8 cellular contexts compared by ENCODE assay signal in genomic region chr3:39108309-39108708, GRCh38. TPM values are rescaled to one million over a fixed set of nuclear protein-coding genes. Genes with fewer than 3 reads are reported as not detected.
DNase-seq lines count a peak whose midpoint lies in the region; ATAC-seq and TF ChIP-seq lines count a peak whose summit lies in the region.

No MANE protein-coding gene starts in this region.

- no peaks in the 10 kb centered on the region for H3K27me3 ChIP-seq in ACC112 (ENCODE audit: insufficient read depth, low read length)

- ATAC-seq in GM18867 (IDR thresholded peaks at IDR 0.05; ENCODE audit: unreplicated experiment), result peak; percentile 82
- ATAC-seq in HG03045 (IDR thresholded peaks at IDR 0.05; ENCODE audit: unreplicated experiment), result peak; percentile 74
- no peak for ATAC-seq in left colon

- no peak for DNase-seq in SK-N-MC (ENCODE audit: low read depth, low spot score)
- DNase-seq in fibroblast of villous mesenchyme (ENCODE audit: low read depth), result no peak
- DNase-seq in stimulated activated CD8-positive, alpha-beta memory T cell treated with anti-CD3 and anti-CD28 coated beads, Interleukin-4, amount 100 ng/mL, for 48 hours, result peak; percentile 32
- no peak for DNase-seq in left colon
- no peak for DNase-seq in HuH-7.5 (ENCODE audit: low spot score)

- no peaks in the 10 kb centered on the region for H3K36me3 ChIP-seq in ACC112 (ENCODE audit: insufficient read depth, low read length)
- H3K36me3 ChIP-seq in SK-N-MC (ENCODE audit: insufficient read depth, low read length), result no peaks in the 10 kb centered on the region

- no peak for TF ChIP-seq CTCF in fibroblast of villous mesenchyme (IDR thresholded peaks at IDR 0.05; ENCODE audit: insufficient read depth, low read depth, low read length)

- H3K27ac ChIP-seq in ACC112 (ENCODE audit: low read depth, low read length) (peak overlapping the region; percentile 61; the same call in 1 of the 2 replicates), SK-N-MC (no peak overlapping the region)

- H3K9ac ChIP-seq in SK-N-MC (ENCODE audit: insufficient read length), result no peak overlapping the region

- H2AFZ ChIP-seq in ACC112 (ENCODE audit: low read length, unreplicated experiment), result peak overlapping the region; percentile 93

- H3K79me2 ChIP-seq in ACC112 (ENCODE audit: control insufficient read depth, insufficient read depth, low read length, unreplicated experiment), result peaks cover 35% of the 10 kb centered on the region

- intact Hi-C loops in left colon (cut with DNase I, micrococcal nuclease), result no loop called here

- H3K4me1 ChIP-seq in ACC112 (ENCODE audit: control insufficient read depth, insufficient read depth, low read length, unreplicated experiment), result peaks cover 19% of the 10 kb centered on the region

- H3K9me3 ChIP-seq in SK-N-MC (ENCODE audit: low read depth, low read length), result no peaks in the 10 kb centered on the region

- peak overlapping the region; percentile 92 for H3K4me3 ChIP-seq in ACC112 (ENCODE audit: low read depth, low read length)
- H3K4me3 ChIP-seq in SK-N-MC, result peak overlapping the region; percentile 79
- peak overlapping the region; percentile 96 for H3K4me3 ChIP-seq in fibroblast of villous mesenchyme (ENCODE audit: low read depth, low read length)

RNA-seq across cellular contexts. Expression of gene TTC21A, which starts 0.8 kb away (rescaled TPM):
- 3.5 and 3.9 TPM in 2 replicates for total RNA-seq in fibroblast of villous mesenchyme
- total RNA-seq in left colon, result 1 to 10 TPM; 4.5 to 8.3 TPM

RNA-seq across cellular contexts. Expression of gene GORASP1, which starts 0.9 kb away (rescaled TPM):
- total RNA-seq in fibroblast of villous mesenchyme, result 44.9 and 50.9 TPM in 2 replicates
- 100 to 1,000 TPM in 1 of 2 donors, 10 to 100 TPM in 1; 86.8 to 106 TPM for total RNA-seq in left colon

RNA-seq across cellular contexts. Expression of gene CSRNP1, which starts 45.1 kb away (rescaled TPM):
- total RNA-seq in fibroblast of villous mesenchyme (16.8 and 20.7 TPM in 2 replicates), left colon (10 to 100 TPM; 19.2 to 33.7 TPM)

RNA-seq across cellular contexts. Expression of gene WDR48, which starts 56.5 kb away (rescaled TPM):
- total RNA-seq in fibroblast of villous mesenchyme (19.6 and 30.2 TPM in 2 replicates), left colon (10 to 100 TPM; 21.6 to 32.9 TPM)

RNA-seq across cellular contexts. Expression of gene SCN11A, which starts 56.6 kb away (rescaled TPM):
- total RNA-seq in fibroblast of villous mesenchyme (under 0.01 TPM in 2 replicates), left colon (under 1 TPM; 0.12 to 0.61 TPM)
